18 cellular contexts compared by ENCODE assay signal in the genomic region with DNA sequence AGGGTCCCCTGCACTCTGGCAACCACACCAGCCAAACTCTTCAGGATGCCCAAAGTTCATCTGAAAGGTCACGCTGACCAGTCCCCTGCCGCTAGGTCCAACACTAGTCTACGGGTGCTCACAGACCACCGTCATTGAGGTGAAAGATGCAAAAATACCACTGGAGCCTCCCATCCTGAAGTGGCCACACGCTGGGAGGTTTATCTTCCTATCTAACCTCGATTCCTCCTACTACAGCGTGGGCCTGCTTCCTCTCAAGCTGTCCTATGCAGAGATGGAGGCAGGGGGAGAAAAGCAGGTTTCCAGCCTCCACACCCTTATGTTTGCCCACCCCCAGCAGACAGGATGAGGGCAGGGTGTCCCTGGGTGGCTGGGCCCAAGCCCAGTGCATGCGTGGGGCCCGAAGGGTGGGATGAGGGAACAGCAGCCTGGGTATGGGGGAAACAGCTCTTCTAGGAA.
"Had no signal": no experiment of that assay in that cellular context is flagged by ENCODE, and none has a peak within 500 bp of the region (broad histone marks: within the 10 kb centered on the region; RNA-seq: fewer than 3 reads in every experiment).

No MANE protein-coding gene starts in this region.

- H3K4me1 ChIP-seq: colonic mucosa, gastrocnemius medialis had no signal

- H3K4me3 Mint-ChIP-seq: activated naive CD8-positive, alpha-beta T cell treated with anti-CD3 and anti-CD28 coated beads, Interleukin-2, amount 50 U/mL, for 24 hours; memory B cell; T-cell; T-helper 2 cell treated with Interferon-gamma antibody and Interleukin-4, amounts not matched to agents 5 μg/mL and 100 μg/mL, for 36 hours had no signal

- H3K27me3 ChIP-seq: body of pancreas had no signal

- H3K36me3 ChIP-seq: colonic mucosa, esophagus squamous epithelium, gastrocnemius medialis, spleen, upper lobe of left lung had no signal

- DNase-seq: activated CD4-positive, alpha-beta T cell treated with anti-CD3 and anti-CD28 coated beads, Interleukin-2, amount 50 U/mL, for 48 hours; activated naive CD4-positive, alpha-beta T cell treated with anti-CD3 and anti-CD28 coated beads, Interleukin-2, amount 50 U/mL, for 16 hours; activated naive CD8-positive, alpha-beta T cell treated with anti-CD3 and anti-CD28 coated beads, Interleukin-2, amount 50 U/mL, for 24 hours; activated T-cell treated with anti-CD3 and anti-CD28 coated beads, Interleukin-2, amount 50 U/mL, for 48 hours; body of pancreas; central memory CD4-positive, alpha-beta T cell; colonic mucosa; esophagus squamous epithelium; gastrocnemius medialis; left colon; mucosa of descending colon; spleen; stimulated activated CD4-positive, alpha-beta T cell treated with anti-CD3 and anti-CD28 coated beads, Interleukin-4, amount 100 ng/mL, for 1 hour; stimulated activated naive CD4-positive, alpha-beta T cell; T-cell; upper lobe of left lung had no signal

- H3K9me3 ChIP-seq: body of pancreas, colonic mucosa, esophagus squamous epithelium, gastrocnemius medialis, mucosa of descending colon, spleen, upper lobe of left lung had no signal

- H3K27ac Mint-ChIP-seq: activated naive CD8-positive, alpha-beta T cell treated with anti-CD3 and anti-CD28 coated beads, Interleukin-2, amount 50 U/mL, for 24 hours; memory B cell; T-cell; T-helper 2 cell treated with Interferon-gamma antibody and Interleukin-4, amounts not matched to agents 5 μg/mL and 100 μg/mL, for 36 hours had no signal

- ATAC-seq: gastrocnemius medialis, left colon, T-cell had no signal

- H3K4me3 ChIP-seq: body of pancreas, colonic mucosa, esophagus squamous epithelium, gastrocnemius medialis, mucosa of descending colon, spleen, upper lobe of left lung had no signal

- H3K36me3 Mint-ChIP-seq: memory B cell, T-cell had no signal

- H3K27ac ChIP-seq: body of pancreas, colonic mucosa, esophagus squamous epithelium, gastrocnemius medialis, spleen, upper lobe of left lung had no signal

- H3K9me3 Mint-ChIP-seq: activated naive CD8-positive, alpha-beta T cell treated with anti-CD3 and anti-CD28 coated beads, Interleukin-2, amount 50 U/mL, for 24 hours; memory B cell; T-cell; T-helper 2 cell treated with Interferon-gamma antibody and Interleukin-4, amounts not matched to agents 5 μg/mL and 100 μg/mL, for 36 hours had no signal
